8 cellular contexts compared by ENCODE assay signal in the genomic region with DNA sequence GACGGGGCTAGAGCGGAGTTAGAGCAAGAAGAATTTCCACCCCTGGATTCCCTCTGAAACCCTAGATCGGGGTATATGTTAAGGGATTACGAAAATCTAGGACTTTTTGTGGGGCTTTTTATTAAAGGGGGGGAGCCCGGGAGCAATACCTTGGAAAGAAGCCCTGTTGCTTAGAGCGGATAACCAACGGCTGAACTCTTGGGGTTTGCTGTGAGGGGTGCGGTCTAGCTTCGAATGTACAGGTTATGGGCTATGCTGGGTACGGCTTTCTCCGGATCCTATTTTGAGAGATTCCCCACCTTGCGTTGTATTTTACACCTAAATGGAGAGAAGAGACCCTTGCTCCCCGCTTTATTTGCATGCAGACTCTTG. TPM values are rescaled to one million over a fixed set of nuclear protein-coding genes. Genes with fewer than 3 reads are reported as not detected.
A peak's percentile ranks its signal among the peaks of the same experiment; 100 is the strongest.
DNase-seq lines count a peak whose midpoint lies in the region; ATAC-seq, FAIRE-seq and TF ChIP-seq lines count a peak whose summit lies in the region.

No MANE protein-coding gene starts in this region.

- H3K9ac ChIP-seq in Karpas-422 (ENCODE audit: low read length) (peak overlapping the region; percentile 75), K562 (ENCODE audit: insufficient read depth in 1 of 2, low read depth in 2 of 2, low read length in 2 of 2) (peak overlapping the region; percentile 76 to 93)

- H3K4me2 ChIP-seq in Karpas-422 (ENCODE audit: low read depth, low read length, poor library complexity, severe bottlenecking), result peak overlapping the region; percentile 80
- H3K4me2 ChIP-seq in K562 (ENCODE audit: insufficient read depth, low read length), result peak overlapping the region; percentile 92

- no peak for TF ChIP-seq RAD21 in K562 (CRISPR knock-in tag; conservative IDR thresholded peaks at IDR 0.05 in 1 of 2, IDR thresholded peaks at IDR 0.05 in 1 of 2)

- H3K9me2 ChIP-seq in Karpas-422 (replicated peaks; ENCODE audit: insufficient read depth, low read length), result no peaks in the 10 kb centered on the region

- DNase-seq in GM13976 (ENCODE audit: low spot score), result peak; percentile 32
- DNase-seq in Karpas-422, result no peak
- DNase-seq in K562 (ENCODE audit: extremely low read depth in 1 of 4, low spot score in 3 of 4), result peak in 1 of 4 experiments; percentile 55
- DNase-seq in lung (ENCODE audit: low spot score), result no peak
- no peak for DNase-seq in aorta
- DNase-seq in cortex of kidney (lab: John Stamatoyannopoulos, UW), result no peak
- DNase-seq in DMS79 treated with DMSO at 0.1 percent for 48 hours (lab: John Stamatoyannopoulos, UW), result no peak

- H3K36me3 ChIP-seq in Karpas-422 (ENCODE audit: insufficient read depth, low read length) (no peaks in the 10 kb centered on the region), K562 (ENCODE audit: control insufficient read depth, insufficient read depth, low read length) (peaks cover 24% of the 10 kb centered on the region), lung (ENCODE audit: control insufficient read depth in 2 of 2, insufficient read depth in 2 of 2, low read length in 2 of 2) (no peaks in the 10 kb centered on the region), aorta (ENCODE audit: control insufficient read depth in 1 of 2, insufficient read depth in 2 of 2, low read length in 1 of 2) (no peaks in the 10 kb centered on the region)

- H3K9me3 ChIP-seq in Karpas-422 (ENCODE audit: low read length), result no peaks in the 10 kb centered on the region
- H3K9me3 ChIP-seq in K562 (replicated peaks; ENCODE audit: control insufficient read depth, insufficient read depth, low read depth, low read length), result no peaks in the 10 kb centered on the region
- H3K9me3 ChIP-seq in lung (ENCODE audit: control insufficient read depth in 2 of 2, insufficient read depth in 1 of 2, low read length in 1 of 2), result no peaks in the 10 kb centered on the region
- H3K9me3 ChIP-seq in aorta (ENCODE audit: control insufficient read depth, low read length), result no peaks in the 10 kb centered on the region

- H3K27ac ChIP-seq in Karpas-422 (ENCODE audit: low read length), result no peak overlapping the region
- H3K27ac ChIP-seq in K562 (ENCODE audit: extremely low read depth, low read depth, low read length), result peak overlapping the region; percentile 77
- peak overlapping the region in 1 of 2 donors; percentile 91 for H3K27ac ChIP-seq in lung (ENCODE audit: low read depth in 1 of 2, low read length in 1 of 2)
- H3K27ac ChIP-seq in aorta (ENCODE audit: low read depth in 1 of 2, low read length in 2 of 2), result peak overlapping the region in 1 of 2 donors; percentile 9

- POLR2A ChIA-PET in K562 (lab: Yijun Ruan, JAX), result interaction anchor here (0.6 to 4.7 kb wide), 17 partner anchors 8 to 1859 kb away, joined by 3 to 57 read pairs (median 5); a partner anchor contains a TSS

- H3K4me1 ChIP-seq in Karpas-422 (ENCODE audit: low read length), result peaks cover 29% of the 10 kb centered on the region
- H3K4me1 ChIP-seq in K562 (replicated peaks in 1 of 2; ENCODE audit: control insufficient read depth in 2 of 2, insufficient read depth in 2 of 2, low read length in 2 of 2), result peaks cover 14 to 24% of the 10 kb centered on the region in 2 experiments
- peaks cover 2 to 5% of the 10 kb centered on the region in 2 donors for H3K4me1 ChIP-seq in lung (ENCODE audit: control insufficient read depth in 2 of 2, insufficient read depth in 2 of 2, low read length in 2 of 2)
- H3K4me1 ChIP-seq in aorta (ENCODE audit: control insufficient read depth in 1 of 2, insufficient read depth in 2 of 2, low read length in 2 of 2), result peaks cover 0 to 4% of the 10 kb centered on the region in 2 donors

- no peak for TF ChIP-seq CTCF in GM13976 (IDR thresholded peaks at IDR 0.05; ENCODE audit: borderline replicate concordance, control extremely low read depth, extremely low read depth, insufficient read depth, missing control alignments)
- no peak for TF ChIP-seq CTCF in K562 (IDR thresholded peaks at IDR 0.05 in 2 of 3, conservative IDR thresholded peaks at IDR 0.05 in 1 of 3; ENCODE audit: insufficient read depth in 2 of 3, low read depth in 1 of 3, low read length in 3 of 3)
- TF ChIP-seq CTCF in lung (IDR thresholded peaks at IDR 0.05; ENCODE audit: control extremely low read depth, extremely low read depth), result no peak

- in situ Hi-C loops in GM13976 (cut with MboI; ENCODE audit: low sequenced_read_pairs, unreplicated experiment), result loop anchor here (10.0 kb wide), 1 partner anchor 339 kb away; a partner anchor contains a TSS
- in situ Hi-C loops in K562 (cut with MboI), result no loop called here

- no peak for TF ChIP-seq EP300 in K562 (IDR thresholded peaks at IDR 0.05; ENCODE audit: low read length)

- H3K4me3 ChIP-seq in Karpas-422 (ENCODE audit: low read length), result peak overlapping the region; percentile 75
- peak overlapping the region; percentile 87 for H3K4me3 ChIP-seq in K562
- H3K4me3 ChIP-seq in lung, result peak overlapping the region; percentile 72
- H3K4me3 ChIP-seq in aorta (ENCODE audit: low read length in 2 of 2), result peak overlapping the region; percentile 56 to 79

- ATAC-seq in K562 (peak; percentile 54), lung (ENCODE audit: insufficient read depth, low FRiP score) (no peak), aorta (ENCODE audit: low FRiP score) (no peak), HG03571 (IDR thresholded peaks at IDR 0.05; ENCODE audit: unreplicated experiment) (no peak)

- TF ChIP-seq POLR2A in K562 (conservative IDR thresholded peaks at IDR 0.05), result no peak

- no peaks in the 10 kb centered on the region for H3K79me2 ChIP-seq in Karpas-422 (ENCODE audit: low read length)
- H3K79me2 ChIP-seq in K562 (ENCODE audit: control insufficient read depth, insufficient read depth, low read length), result peaks cover 38% of the 10 kb centered on the region

- no peak for FAIRE-seq in K562 (lab: Jason Lieb, UNC)

- H3K9me1 ChIP-seq in K562 (ENCODE audit: control insufficient read depth, insufficient read depth, low read length), result no peaks in the 10 kb centered on the region

- CTCF ChIA-PET in K562 (lab: Yijun Ruan, JAX; ENCODE audit: low intra/inter-chr PET ratio), result interaction anchor here (0.6 to 4.2 kb wide), 4 partner anchors 23 to 533 kb away, joined by 3 to 63 read pairs (median 18); no protein-coding TSS in a partner anchor

- H4K20me1 ChIP-seq in Karpas-422 (ENCODE audit: insufficient read depth, low read depth, low read length), result no peaks in the 10 kb centered on the region
- H4K20me1 ChIP-seq in K562 (replicated peaks; ENCODE audit: control insufficient read depth, insufficient read depth, low read length), result no peaks in the 10 kb centered on the region

- intact Hi-C loops in K562 (cut with micrococcal nuclease) (loop anchor here (2.0 kb wide), 2 partner anchors 99 to 165 kb away; no protein-coding TSS in a partner anchor), aorta (cut with DNase I) (loop anchor here (2.0 kb wide), 2 partner anchors 27 to 29 kb away; no protein-coding TSS in a partner anchor)

- no TSS peak for BruUV-seq in K562 (replicated peaks; lab: Mats Ljungman, UMichigan)

- WGBS in K562 (ENCODE audit: insufficient coverage, low coverage, missing lambda C conversion rate), result under 1% methylated on average over 13 of the region's 13 CpGs
- WGBS in lung, 2 donors, result 3 to 5% methylated on average over 13 of the region's 13 CpGs
- WGBS in aorta, 2 donors, result 2 to 6% methylated on average over 13 of the region's 13 CpGs

- no peaks in the 10 kb centered on the region for H3K27me3 ChIP-seq in Karpas-422 (ENCODE audit: low read length)
- H3K27me3 ChIP-seq in K562 (ENCODE audit: control insufficient read depth in 2 of 2, insufficient read depth in 2 of 2, low read length in 2 of 2), result no peaks in the 10 kb centered on the region
- no peaks in the 10 kb centered on the region for H3K27me3 ChIP-seq in lung (ENCODE audit: control insufficient read depth, insufficient read depth)
- H3K27me3 ChIP-seq in aorta (ENCODE audit: control insufficient read depth in 1 of 2, insufficient read depth in 2 of 2, low read length in 1 of 2), result no peaks in the 10 kb centered on the region

- H2AFZ ChIP-seq in Karpas-422 (ENCODE audit: low read length) (peak overlapping the region; percentile 95), K562 (ENCODE audit: low read depth, low read length) (peak overlapping the region; percentile 95)

RNA-seq across cellular contexts. Expression of a gene that starts 0.6 kb away (rescaled TPM):
- 0.93 and 2.4 TPM in 2 replicates for total RNA-seq in Karpas-422 (2014; rRNA removed; shearing (Covaris generic); ENCODE audit: low replicate concordance)
- 39.6 and 56.6 TPM in 2 replicates for total RNA-seq in K562 (2011; cell fraction: chromatin; rRNA removed; ENCODE audit: low replicate concordance)
- total RNA-seq in K562 (2011; cell fraction: nucleolus; rRNA removed), result 27.2 and 29.9 TPM in 2 replicates
- total RNA-seq in K562 (2011; cell fraction: nucleoplasm; rRNA removed), result 31.7 and 33.1 TPM in 2 replicates
- total RNA-seq in K562 (2014; rRNA removed) (22.5 and 33.6 TPM in 2 replicates), K562 (2014; rRNA removed; fragmentation: Illumina TruSeq; extraction: Trizol) (29.6 and 31.0 TPM in 2 replicates), K562 (2015; rRNA removed; fragmentation: Illumina TruSeq; extraction: Trizol) (23.3 and 25.7 TPM in 2 replicates), K562 (2021) (30.2 and 31.6 TPM in 2 replicates), lung (10 to 100 TPM; 12.3 to 13.0 TPM), aorta (10 to 100 TPM in 1 of 2 donors, 1 to 10 TPM in 1; 8.2 to 10.7 TPM)
- polyA plus RNA-seq in K562 (2011; rRNA removed) (30.8 and 33.7 TPM in 2 replicates), K562 (2014; fragmentation: Illumina TruSeq; extraction: Trizol) (24.8 and 30.2 TPM in 2 replicates), K562 (2014; fragmentation: Nextera tagmentation; extraction: Ambion mirVana) (1 to 10 TPM; 4.5 to 5.2 TPM), K562 (2014; rRNA removed) (16.3 and 20.2 TPM in 2 replicates), lung (1 to 10 TPM; 4.6 to 5.4 TPM), aorta (1 to 10 TPM; 2.8 to 4.2 TPM)
- polyA plus RNA-seq in K562 (2011; cell fraction: cytosol; rRNA removed), result 14.5 and 17.4 TPM in 2 replicates
- 20.4 and 23.2 TPM in 2 replicates for polyA plus RNA-seq in K562 (2011; cell fraction: nucleus; rRNA removed)
- polyA plus RNA-seq in K562 (2012), result 17.0 and 17.6 TPM in 2 replicates
- polyA minus RNA-seq in K562 (2011; rRNA and poly(A)+ RNA removed), result 52.0 and 59.7 TPM in 2 replicates
- 21.9 and 25.0 TPM in 2 replicates for polyA minus RNA-seq in K562 (2011; cell fraction: cytosol; rRNA and poly(A)+ RNA removed)
- 13.9 and 20.9 TPM in 2 replicates for polyA minus RNA-seq in K562 (2011; cell fraction: nucleus; rRNA and poly(A)+ RNA removed)

RNA-seq across cellular contexts. Expression of a gene that starts 23.7 kb away (rescaled TPM):
- total RNA-seq in Karpas-422 (2014; rRNA removed; shearing (Covaris generic); ENCODE audit: low replicate concordance), result 51.8 and 106 TPM in 2 replicates
- 150 and 157 TPM in 2 replicates for total RNA-seq in K562 (2011; cell fraction: chromatin; rRNA removed; ENCODE audit: low replicate concordance)
- total RNA-seq in K562 (2011; cell fraction: nucleolus; rRNA removed), result 80.9 and 87.9 TPM in 2 replicates
- 121 and 150 TPM in 2 replicates for total RNA-seq in K562 (2011; cell fraction: nucleoplasm; rRNA removed)
- total RNA-seq in K562 (2014; rRNA removed), result 85.9 and 106 TPM in 2 replicates
- 92.7 and 93.9 TPM in 2 replicates for total RNA-seq in K562 (2014; rRNA removed; fragmentation: Illumina TruSeq; extraction: Trizol)
- total RNA-seq in K562 (2015; rRNA removed; fragmentation: Illumina TruSeq; extraction: Trizol), result 85.1 and 86.5 TPM in 2 replicates
- total RNA-seq in K562 (2021), result 81.1 and 82.1 TPM in 2 replicates
- 138 and 152 TPM in 2 replicates for polyA plus RNA-seq in K562 (2011; rRNA removed)
- polyA plus RNA-seq in K562 (2011; cell fraction: cytosol; rRNA removed), result 91.2 and 121 TPM in 2 replicates
- 209 and 264 TPM in 2 replicates for polyA plus RNA-seq in K562 (2011; cell fraction: nucleus; rRNA removed)
- 76.3 and 124 TPM in 2 replicates for polyA plus RNA-seq in K562 (2012)
- 111 and 128 TPM in 2 replicates for polyA plus RNA-seq in K562 (2014; fragmentation: Illumina TruSeq; extraction: Trizol)
- 100 to 1,000 TPM in 1 of 2 experiments, 10 to 100 TPM in 1; 86.9 to 130 TPM for polyA plus RNA-seq in K562 (2014; fragmentation: Nextera tagmentation; extraction: Ambion mirVana)
- polyA plus RNA-seq in K562 (2014; rRNA removed), result 113 and 131 TPM in 2 replicates
- 109 and 116 TPM in 2 replicates for polyA minus RNA-seq in K562 (2011; rRNA and poly(A)+ RNA removed)
- polyA minus RNA-seq in K562 (2011; cell fraction: cytosol; rRNA and poly(A)+ RNA removed), result 50.0 and 50.6 TPM in 2 replicates
- polyA minus RNA-seq in K562 (2011; cell fraction: nucleus; rRNA and poly(A)+ RNA removed), result 51.2 and 78.6 TPM in 2 replicates
- 10 to 100 TPM; 35.5 to 78.9 TPM for total RNA-seq in lung
- polyA plus RNA-seq in lung, result 10 to 100 TPM; 27.7 to 50.9 TPM
- 10 to 100 TPM; 29.6 to 46.5 TPM for total RNA-seq in aorta
- polyA plus RNA-seq in aorta, result 10 to 100 TPM; 26.2 to 48.3 TPM

RNA-seq across cellular contexts. Expression of a gene that starts 48.7 kb away (rescaled TPM):
- 19.8 and 25.1 TPM in 2 replicates for total RNA-seq in Karpas-422 (2014; rRNA removed; shearing (Covaris generic); ENCODE audit: low replicate concordance)
- 70.6 and 157 TPM in 2 replicates for total RNA-seq in K562 (2011; cell fraction: chromatin; rRNA removed; ENCODE audit: low replicate concordance)
- total RNA-seq in K562 (2011; cell fraction: nucleolus; rRNA removed), result 89.5 and 98.9 TPM in 2 replicates
- total RNA-seq in K562 (2011; cell fraction: nucleoplasm; rRNA removed), result 74.0 and 80.4 TPM in 2 replicates
- total RNA-seq in K562 (2014; rRNA removed) (52.1 and 57.2 TPM in 2 replicates), K562 (2014; rRNA removed; fragmentation: Illumina TruSeq; extraction: Trizol) (36.1 and 36.6 TPM in 2 replicates), K562 (2015; rRNA removed; fragmentation: Illumina TruSeq; extraction: Trizol) (33.3 and 35.6 TPM in 2 replicates), K562 (2021) (81.3 and 94.2 TPM in 2 replicates), lung (100 to 1,000 TPM in 1 of 2 donors, 10 to 100 TPM in 1; 35.8 to 116 TPM), aorta (100 to 1,000 TPM in 1 of 2 donors, 10 to 100 TPM in 1; 81.3 to 117 TPM)
- polyA plus RNA-seq in K562 (2011; rRNA removed) (66.5 and 72.1 TPM in 2 replicates), K562 (2014; fragmentation: Illumina TruSeq; extraction: Trizol) (73.6 and 78.3 TPM in 2 replicates), K562 (2014; fragmentation: Nextera tagmentation; extraction: Ambion mirVana) (1 to 10 TPM in 1 of 2 experiments, under 1 TPM in 1; 0.63 to 1.3 TPM), K562 (2014; rRNA removed) (53.4 and 57.2 TPM in 2 replicates), lung (10 to 100 TPM; 55.7 to 94.5 TPM), aorta (10 to 100 TPM; 40.2 to 54.1 TPM)
- polyA plus RNA-seq in K562 (2011; cell fraction: cytosol; rRNA removed), result 68.3 and 74.8 TPM in 2 replicates
- 140 and 167 TPM in 2 replicates for polyA plus RNA-seq in K562 (2011; cell fraction: nucleus; rRNA removed)
- polyA plus RNA-seq in K562 (2012), result 53.3 and 64.1 TPM in 2 replicates
- polyA minus RNA-seq in K562 (2011; rRNA and poly(A)+ RNA removed), result 48.3 and 60.9 TPM in 2 replicates
- polyA minus RNA-seq in K562 (2011; cell fraction: cytosol; rRNA and poly(A)+ RNA removed), result 37.6 and 41.0 TPM in 2 replicates
- 30.2 and 35.1 TPM in 2 replicates for polyA minus RNA-seq in K562 (2011; cell fraction: nucleus; rRNA and poly(A)+ RNA removed)
